ENCODE assay signal across 24 cellular contexts in the genomic region with DNA sequence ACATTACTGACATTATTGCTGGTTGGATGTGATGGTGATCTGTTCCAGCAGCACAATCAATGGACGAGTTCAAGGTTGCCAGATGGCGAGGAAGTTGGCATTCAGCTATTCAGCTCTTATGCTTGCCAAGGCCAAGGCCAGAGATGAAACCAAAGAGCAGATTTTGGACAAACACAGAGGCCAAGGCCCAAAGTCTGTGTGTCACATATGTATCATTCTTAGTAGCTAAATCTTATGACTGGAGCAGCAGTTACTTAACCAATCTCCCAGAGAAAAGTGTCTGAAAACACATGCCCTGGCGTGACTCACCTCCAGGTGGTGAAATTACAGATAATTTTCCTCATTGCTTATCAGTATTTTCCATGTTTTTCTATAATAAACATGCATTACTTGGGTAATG.
DNase-seq lines count a peak whose midpoint lies in the region; ATAC-seq, FAIRE-seq and TF ChIP-seq lines count a peak whose summit lies in the region.
"Had no signal": no experiment of that assay in that cellular context is flagged by ENCODE, and none has a peak within 500 bp of the region (broad histone marks: within the 10 kb centered on the region; RNA-seq: fewer than 3 reads in every experiment).

No MANE protein-coding gene starts in this region.

- H3K36me3 ChIP-seq in body of pancreas (replicated peaks in 1 of 2; ENCODE audit: insufficient read depth in 1 of 2, low read depth in 2 of 2) (no peaks in the 10 kb centered on the region), keratinocyte (ENCODE audit: control insufficient read depth in 2 of 2, extremely low read depth in 1 of 2, insufficient read depth in 2 of 2, low read length in 2 of 2) (no peaks in the 10 kb centered on the region)
- H3K36me3 ChIP-seq: left ventricle myocardium inferior, transverse colon had no signal

- no peaks in the 10 kb centered on the region for H3K36me3 Mint-ChIP-seq in effector memory CD8-positive, alpha-beta T cell (ENCODE audit: insufficient read depth)
- H3K36me3 Mint-ChIP-seq: CD14-positive monocyte had no signal

- peak in 2 of 7 experiments; percentile 17 to 20 for TF ChIP-seq CTCF in body of pancreas (IDR thresholded peaks at IDR 0.05)
- TF ChIP-seq CTCF in keratinocyte (optimal IDR thresholded peaks at IDR 0.05 in 1 of 3, IDR thresholded peaks at IDR 0.05 in 1 of 3, conservative IDR thresholded peaks at IDR 0.05 in 1 of 3; ENCODE audit: extremely low read depth in 1 of 3, insufficient read depth in 2 of 3, low read length in 3 of 3) = no peak

- H3K9me3 ChIP-seq in body of pancreas (no peaks in the 10 kb centered on the region), keratinocyte (ENCODE audit: control insufficient read depth, low read depth, low read length) (no peaks in the 10 kb centered on the region)
- H3K9me3 ChIP-seq: transverse colon had no signal

- H3K27ac ChIP-seq in body of pancreas = peak overlapping the region in 2 of 4 donors; percentile 26 to 34
- H3K27ac ChIP-seq in keratinocyte (ENCODE audit: control insufficient read depth, insufficient read depth, low read length) = peak overlapping the region; percentile 33
- H3K27ac ChIP-seq: left ventricle myocardium inferior, transverse colon had no signal

- WGBS in body of pancreas, 2 donors = 19 to 33% methylated on average over 3 of the region's 3 CpGs

- no peak overlapping the region for H3K27ac Mint-ChIP-seq in effector memory CD8-positive, alpha-beta T cell
- H3K27ac Mint-ChIP-seq: CD14-positive monocyte, endodermal cell, H9 had no signal

- peaks cover 10% of the 10 kb centered on the region for H3K4me1 ChIP-seq in body of pancreas
- peaks cover 8% of the 10 kb centered on the region for H3K4me1 ChIP-seq in keratinocyte (ENCODE audit: control insufficient read depth, extremely low read depth, insufficient read depth, low read length)
- H3K4me1 ChIP-seq: left ventricle myocardium inferior, transverse colon had no signal

- H3K9me1 ChIP-seq in keratinocyte (ENCODE audit: control insufficient read depth, extremely low read depth, insufficient read depth, low read length) = no peaks in the 10 kb centered on the region

- dilution Hi-C loops in keratinocyte (cut with MboI; ENCODE audit: extremely low pct_ligation_motif_present, low sequenced_read_pairs) = no loop called here

- H3K27me3 ChIP-seq in body of pancreas (no peaks in the 10 kb centered on the region), keratinocyte (ENCODE audit: control insufficient read depth, extremely low read depth, insufficient read depth, low read length) (no peaks in the 10 kb centered on the region)
- H3K27me3 ChIP-seq: transverse colon had no signal

- H3K9me3 Mint-ChIP-seq in effector memory CD8-positive, alpha-beta T cell = no peaks in the 10 kb centered on the region
- H3K9me3 Mint-ChIP-seq: endodermal cell, H9 had no signal

- H3K4me3 ChIP-seq in body of pancreas = no peak overlapping the region
- no peak overlapping the region for H3K4me3 ChIP-seq in keratinocyte (ENCODE audit: control insufficient read depth in 2 of 3, extremely low read depth in 1 of 3, insufficient read depth in 2 of 3, low read depth in 1 of 3, low read length in 3 of 3)
- H3K4me3 ChIP-seq: K562, left ventricle myocardium inferior, transverse colon had no signal

- no peak overlapping the region for H3K4me2 ChIP-seq in keratinocyte (ENCODE audit: control insufficient read depth, extremely low read depth, insufficient read depth, low read depth, low read length)

- no peaks in the 10 kb centered on the region for H3K27me3 Mint-ChIP-seq in effector memory CD8-positive, alpha-beta T cell

- ATAC-seq in body of pancreas = no peak
- ATAC-seq in effector memory CD8-positive, alpha-beta T cell (replicated peaks) = no peak
- no peak for ATAC-seq in HG02623 (IDR thresholded peaks at IDR 0.05; ENCODE audit: unreplicated experiment)
- ATAC-seq: K562, sciatic nerve had no signal

- H3K9ac ChIP-seq in keratinocyte (ENCODE audit: control insufficient read depth, extremely low read depth, insufficient read depth, low read length) = no peak overlapping the region

- intact Hi-C loops in body of pancreas (cut with DNase I) = no loop called here

- no peak overlapping the region for H2AFZ ChIP-seq in keratinocyte (ENCODE audit: control insufficient read depth, low read length)

- H4K20me1 ChIP-seq in keratinocyte (ENCODE audit: control insufficient read depth, extremely low read depth, insufficient read depth, low read length) = no peaks in the 10 kb centered on the region

- H3K4me3 Mint-ChIP-seq in effector memory CD8-positive, alpha-beta T cell = no peak overlapping the region
- H3K4me3 Mint-ChIP-seq: CD14-positive monocyte, endodermal cell, H9 had no signal

- DNase-seq in A172 (ENCODE audit: low spot score) (peak; percentile 7), LHCN-M2 (ENCODE audit: low read depth) (peak; percentile 11), body of pancreas (peak in 3 of 4 donors; percentile 7 to 22 (median 13)), keratinocyte (ENCODE audit: low read depth, low spot score) (peak; percentile 25), D341Med (ENCODE audit: low spot score) (no peak)
- no peak for DNase-seq in activated CD4-positive, alpha-beta T cell treated with anti-CD3 and anti-CD28 coated beads, Interleukin-2, amount 50 U/mL, for 1 hour
- no peak for DNase-seq in effector memory CD8-positive, alpha-beta T cell
- DNase-seq: activated CD4-positive, CD25-positive, alpha-beta regulatory T cell treated with anti-CD3 and anti-CD28 coated beads, Interleukin-2, amount 50 U/mL, for 72 hours; activated effector memory CD4-positive, alpha-beta T cell treated with anti-CD3 and anti-CD28 coated beads, Interleukin-2, amount 50 U/mL, for 16 hours; DMS79 treated with DMSO at 0.1 percent for 48 hours; endodermal cell; H9; left ventricle myocardium inferior; NCI-H1048; NCI-H2029 treated with DMSO at 0.1 percent for 48 hours; NCI-H69; stimulated activated naive CD4-positive, alpha-beta T cell treated with Interleukin-2 at 50 U/mL for 16 hours; T1000; transverse colon had no signal

- H3K79me2 ChIP-seq in keratinocyte (ENCODE audit: control insufficient read depth, insufficient read depth, low read length) = no peaks in the 10 kb centered on the region

- no peak for TF ChIP-seq POLR2A in body of pancreas (IDR thresholded peaks at IDR 0.05)

- FAIRE-seq in keratinocyte (lab: Jason Lieb, UNC) = peak; percentile 68
- FAIRE-seq: GM19239, K562 had no signal

- H3K4me1 Mint-ChIP-seq in effector memory CD8-positive, alpha-beta T cell (ENCODE audit: low read depth in 2 of 2) = no peaks in the 10 kb centered on the region
- H3K4me1 Mint-ChIP-seq: CD14-positive monocyte, endodermal cell, H9 had no signal

Comparison
In these comparisons a context has a peak if more than half of its experiments do, and no peak if none do; other contexts are left out.
1. DNase-seq: peak in A172 (single experiment), LHCN-M2 (single experiment), body of pancreas (3 of 4) and keratinocyte (single experiment); none in activated CD4-positive, alpha-beta T cell treated with anti-CD3 and anti-CD28 coated beads, Interleukin-2, amount 50 U/mL, for 1 hour (single experiment), D341Med (single experiment) and effector memory CD8-positive, alpha-beta T cell (0 of 3).